In the genomic region with DNA sequence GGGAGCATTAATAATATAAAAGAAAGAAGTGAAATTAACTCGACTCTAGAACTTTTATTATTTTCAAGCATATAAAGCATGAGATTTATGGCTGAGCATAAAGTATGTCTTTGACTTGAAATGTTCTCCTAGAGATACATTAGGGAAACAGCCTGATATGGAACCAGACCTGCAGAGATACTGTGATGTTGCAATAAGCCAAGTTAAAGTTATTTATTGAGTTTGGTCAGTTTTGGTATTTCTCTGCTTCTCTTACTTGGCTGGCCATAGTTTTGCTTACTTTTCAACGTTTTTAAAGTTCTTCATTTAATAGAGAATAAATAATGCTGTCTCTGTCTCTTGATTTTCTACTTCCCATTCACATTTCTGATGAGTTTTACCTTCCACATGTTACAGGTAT, we compare ENCODE assay signal across 2 cellular contexts.
A peak's percentile ranks its signal among the peaks of the same experiment; 100 is the strongest.
TF ChIP-seq lines count a peak whose summit lies in the region.

No MANE protein-coding gene starts in this region.

TF ChIP-seq in IMR-90, 13 proteins besides CTCF, POLR2A, EP300 and RAD21:
- TF ChIP-seq NFE2L2 (IDR thresholded peaks at IDR 0.05; ENCODE audit: low read depth, low read length) (no peak), FOS (IDR thresholded peaks at IDR 0.05; ENCODE audit: low read depth, low read length) (no peak), CEBPB (IDR thresholded peaks at IDR 0.05; ENCODE audit: low read depth, low read length) (peak; percentile 89), CHD1 (IDR thresholded peaks at IDR 0.05; ENCODE audit: low read depth, low read length) (no peak), MXI1 (IDR thresholded peaks at IDR 0.05; ENCODE audit: borderline replicate concordance, low read depth, low read length) (no peak), SMC3 (IDR thresholded peaks at IDR 0.05; ENCODE audit: low read depth, low read length) (no peak), MAZ (IDR thresholded peaks at IDR 0.05; ENCODE audit: borderline replicate concordance, low read depth, low read length) (no peak), MAFK (IDR thresholded peaks at IDR 0.05; ENCODE audit: low read depth, low read length) (no peak)

TF ChIP-seq in K562, 482 proteins besides CTCF, POLR2A, EP300 and RAD21:
- TF ChIP-seq ZNF561 (CRISPR knock-in tag; conservative IDR thresholded peaks at IDR 0.05) (no peak), CEBPB (tag; IDR thresholded peaks at IDR 0.05) (peak; percentile 63), CEBPG (CRISPR knock-in tag; IDR thresholded peaks at IDR 0.05) (no peak), CEBPG (tag; conservative IDR thresholded peaks at IDR 0.05 in 1 of 2, IDR thresholded peaks at IDR 0.05 in 1 of 2) (peak; percentile 52 to 70; a peak in 2 of 4 replicates)
TF ChIP-seq in K562: peak in this region for 2.
